In genomic region chr1:2642131-2642559, GRCh38 we compare ENCODE assay signal across 8 cellular contexts.
DNase-seq lines count a peak whose midpoint lies in the region; ATAC-seq and TF ChIP-seq lines count a peak whose summit lies in the region.

No MANE protein-coding gene starts in this region.

- H3K4me3 ChIP-seq in foreskin fibroblast (ENCODE audit: low read depth in 1 of 2, low read length in 2 of 2) (peak overlapping the region; percentile 75 to 97), skeletal muscle cell (ENCODE audit: low read depth, low read length) (peak overlapping the region; percentile 97)

- ATAC-seq in GM18909 (IDR thresholded peaks at IDR 0.05; ENCODE audit: poor library complexity, unreplicated experiment) (peak; percentile 4), SK-N-SH treated with all-trans-retinoic acid at 6 μM for 48 hours (peak; percentile 31; the same call in 2 of the 3 replicates)

- DNase-seq in foreskin fibroblast (no peak), skeletal muscle cell (ENCODE audit: low read depth) (no peak), NCI-H146 treated with DMSO at 0.1 percent for 48 hours (lab: John Stamatoyannopoulos, UW; ENCODE audit: unreplicated experiment) (no peak), SIG-M5 (lab: John Stamatoyannopoulos, UW) (no peak), NCI-H1694 treated with DMSO at 0.1 percent for 48 hours (lab: John Stamatoyannopoulos, UW) (no peak), NCI-H526 (lab: John Stamatoyannopoulos, UW) (no peak)

- no peak for TF ChIP-seq CTCF in foreskin fibroblast (IDR thresholded peaks at IDR 0.05; ENCODE audit: low read depth, low read length)

TF ChIP-seq in SK-N-SH treated with all-trans-retinoic acid at 6 μM for 48 hours, 23 proteins besides CTCF, POLR2A, EP300 and RAD21:
- TF ChIP-seq SNAI2 (CRISPR knock-in tag; IDR thresholded peaks at IDR 0.05): no peak
- TF ChIP-seq PATZ1 (CRISPR knock-in tag; IDR thresholded peaks at IDR 0.05; ENCODE audit: borderline replicate concordance): no peak
- TF ChIP-seq ARNTL (CRISPR knock-in tag; IDR thresholded peaks at IDR 0.05; ENCODE audit: borderline replicate concordance, low read depth): no peak
- TF ChIP-seq BACH2 (CRISPR knock-in tag; IDR thresholded peaks at IDR 0.05; ENCODE audit: borderline replicate concordance): no peak
- no peak for TF ChIP-seq ZNF70 (CRISPR knock-in tag; IDR thresholded peaks at IDR 0.05)
- no peak for TF ChIP-seq ZFP3 (CRISPR knock-in tag; IDR thresholded peaks at IDR 0.05)
- TF ChIP-seq ZFP30 (CRISPR knock-in tag; IDR thresholded peaks at IDR 0.05): no peak
- TF ChIP-seq ZNF565 (CRISPR knock-in tag; conservative IDR thresholded peaks at IDR 0.05; ENCODE audit: low read depth): no peak
- TF ChIP-seq RARB (CRISPR knock-in tag; IDR thresholded peaks at IDR 0.05): no peak
- no peak for TF ChIP-seq ESRRG (CRISPR knock-in tag; IDR thresholded peaks at IDR 0.05)
- TF ChIP-seq TCF4 (CRISPR knock-in tag; IDR thresholded peaks at IDR 0.05; ENCODE audit: borderline replicate concordance): no peak
- no peak for TF ChIP-seq GLIS3 (CRISPR knock-in tag; IDR thresholded peaks at IDR 0.05)
TF ChIP-seq in SK-N-SH treated with all-trans-retinoic acid at 6 μM for 48 hours: peak in this region for 0.
